ENCODE assay signal across 11 cellular contexts in the genomic region with DNA sequence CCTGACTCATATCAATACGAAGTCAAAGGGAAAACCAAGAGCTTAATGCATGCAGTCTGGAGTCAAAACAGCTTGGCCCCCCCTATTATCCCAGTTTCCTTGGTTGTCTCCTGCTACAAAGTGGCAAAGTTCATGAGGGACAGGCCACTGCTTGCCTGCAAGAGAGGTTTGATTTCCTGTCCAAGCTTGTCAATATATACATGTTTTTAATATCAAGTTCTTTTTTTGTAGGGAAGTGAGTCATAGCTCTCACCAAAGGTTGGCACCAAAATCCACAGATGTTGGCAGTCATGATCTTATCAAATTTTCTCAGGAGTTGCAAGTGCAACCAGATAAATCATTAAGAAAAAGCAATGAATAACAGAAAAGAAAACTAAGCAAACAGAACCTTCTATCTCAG.
DNase-seq lines count a peak whose midpoint lies in the region; ATAC-seq lines count a peak whose summit lies in the region.
"Had no signal": no experiment of that assay in that cellular context is flagged by ENCODE, and none has a peak within 500 bp of the region (broad histone marks: within the 10 kb centered on the region; RNA-seq: fewer than 3 reads in every experiment).

No MANE protein-coding gene starts in this region.

- ATAC-seq in HG02970 (IDR thresholded peaks at IDR 0.05; ENCODE audit: low FRiP score, unreplicated experiment) = no peak
- ATAC-seq: activated CD8-positive, alpha-beta T cell treated with anti-CD3 and anti-CD28 coated beads, Interleukin-2, amount 10 ng/mL, durations not matched to agents 7 days and 5 days; Panc1 had no signal

- DNase-seq in NCI-H510A treated with DMSO at 0.1 percent for 48 hours (lab: John Stamatoyannopoulos, UW) (peak; percentile 60), NCI-H510A (lab: John Stamatoyannopoulos, UW) (no peak), NCI-H446 treated with DMSO at 0.1 percent for 48 hours (lab: John Stamatoyannopoulos, UW) (peak; percentile 56), dermis blood vessel endothelial cell (peak; percentile 83), renal cortical epithelial cell (ENCODE audit: low read depth) (peak; percentile 66), NCI-H524 (lab: John Stamatoyannopoulos, UW) (no peak), UCSD-AML1 (lab: John Stamatoyannopoulos, UW; ENCODE audit: unreplicated experiment) (no peak)
- DNase-seq: activated CD8-positive, alpha-beta T cell treated with anti-CD3 and anti-CD28 coated beads, Interleukin-2, amount 10 ng/mL, durations not matched to agents 7 days and 5 days; NCI-H2227 treated with DMSO at 0.1 percent for 48 hours had no signal

Comparison
In these comparisons a context has a peak if more than half of its experiments do, and no peak if none do; other contexts are left out.
1. DNase-seq: peak in NCI-H510A treated with DMSO at 0.1 percent for 48 hours (single experiment), NCI-H446 treated with DMSO at 0.1 percent for 48 hours (single experiment), dermis blood vessel endothelial cell (single experiment) and renal cortical epithelial cell (single experiment); none in NCI-H510A (single experiment), NCI-H524 (0 of 2) and UCSD-AML1 (single experiment).